ENCODE assay signal across 26 cellular contexts in the genomic region with DNA sequence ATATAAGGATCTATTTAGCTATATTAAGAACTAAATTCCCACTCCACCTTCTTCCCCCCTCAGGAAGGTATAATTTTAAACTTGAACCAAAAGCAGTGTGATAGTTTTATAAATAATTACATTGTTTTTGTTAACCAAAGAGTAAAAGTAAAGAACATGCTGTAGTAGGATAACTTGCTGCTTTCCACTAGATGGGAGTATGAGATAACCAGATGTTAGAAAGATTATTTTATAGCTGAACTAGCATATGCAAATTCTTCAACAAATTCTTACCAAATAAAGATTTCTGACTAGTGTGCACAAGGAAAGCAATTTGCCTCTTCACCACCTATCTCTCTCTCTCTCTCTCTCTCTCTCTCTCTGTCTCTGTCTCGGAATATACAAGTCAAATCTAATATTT. TPM values are rescaled to one million over a fixed set of nuclear protein-coding genes. Genes with fewer than 3 reads are reported as not detected.
A peak's percentile ranks its signal among the peaks of the same experiment; 100 is the strongest.
DNase-seq lines count a peak whose midpoint lies in the region; ATAC-seq, FAIRE-seq and TF ChIP-seq lines count a peak whose summit lies in the region.
"Had no signal": no experiment of that assay in that cellular context is flagged by ENCODE, and none has a peak within 500 bp of the region (broad histone marks: within the 10 kb centered on the region; RNA-seq: fewer than 3 reads in every experiment).

No MANE protein-coding gene starts in this region.

- H3K4me1 ChIP-seq in A549 = peaks cover 10% of the 10 kb centered on the region
- H3K4me1 ChIP-seq in adipocyte (ENCODE audit: control insufficient read depth, insufficient read depth, low read length) = peaks cover 6% of the 10 kb centered on the region
- peaks cover 42% of the 10 kb centered on the region for H3K4me1 ChIP-seq in muscle layer of colon (ENCODE audit: insufficient read depth, low read length)

- H3K9me3 ChIP-seq in A549 = peaks cover 14% of the 10 kb centered on the region
- no peaks in the 10 kb centered on the region for H3K9me3 ChIP-seq in adipocyte (ENCODE audit: control insufficient read depth, low read length)
- H3K9me3 ChIP-seq in muscle layer of colon (ENCODE audit: low read length) = no peaks in the 10 kb centered on the region
- H3K9me3 ChIP-seq: pancreas had no signal

- H3K4me3 ChIP-seq in A549 (no peak overlapping the region), adipocyte (ENCODE audit: low read length) (no peak overlapping the region), muscle layer of colon (ENCODE audit: low read depth in 1 of 2, low read length in 2 of 2) (no peak overlapping the region)
- H3K4me3 ChIP-seq: lung, pancreas had no signal

- H3K27ac ChIP-seq in A549 = no peak overlapping the region
- peak overlapping the region; percentile 27 for H3K27ac ChIP-seq in muscle layer of colon (ENCODE audit: low read depth, low read length)
- H3K27ac ChIP-seq: pancreas had no signal

- H3K9ac ChIP-seq in adipocyte (ENCODE audit: low read length) = no peak overlapping the region
- no peak overlapping the region for H3K9ac ChIP-seq in muscle layer of colon (ENCODE audit: low read length)

- DNase-seq in A549 (ENCODE audit: low read depth in 1 of 2, low spot score in 1 of 2) (no peak), GM03348 (ENCODE audit: low spot score) (peak; percentile 33), adipocyte (ENCODE audit: low read depth) (peak; percentile 52), HEK293T (ENCODE audit: extremely low spot score) (no peak)
- no peak for DNase-seq in T-helper 2 cell treated with Interferon-gamma antibody and Interleukin-4, amounts not matched to agents 5 μg/mL and 100 μg/mL, for 36 hours (ENCODE audit: low spot score)
- DNase-seq: activated CD4-positive, alpha-beta T cell treated with anti-CD3 and anti-CD28 coated beads, Interleukin-2, amount 50 U/mL, for 4 hours; activated gamma-delta T cell treated with Interleukin-2 at 50 U/mL for 16 hours; activated T-cell treated with anti-CD3 and anti-CD28 coated beads for 4 hours; anterior cingulate cortex; CD4-positive, CD25-positive, alpha-beta regulatory T cell; GOT3; hypothalamus; islet precursor cell; Karpas-422; naive B cell; NCI-H1092 treated with DMSO at 0.1 percent for 48 hours; NCI-H524 treated with DMSO at 0.1 percent for 48 hours; pancreas; stimulated activated naive CD4-positive, alpha-beta T cell treated with Interleukin-2 at 50 U/mL for 16 hours; T-helper 1 cell had no signal

- ATAC-seq in A549 = 0 out of 6 replicates have a peak, but pooled peaks of 1 of the 2 experiments have one; percentile 38
- no peak for ATAC-seq in GM21825 (IDR thresholded peaks at IDR 0.05; ENCODE audit: unreplicated experiment)
- no peak for ATAC-seq in HG02642 (IDR thresholded peaks at IDR 0.05; ENCODE audit: poor library complexity, unreplicated experiment)
- ATAC-seq: pancreas had no signal

- peak; percentile 35 to 53; a peak in 3 of 5 replicates for TF ChIP-seq RAD21 in A549 (conservative IDR thresholded peaks at IDR 0.05 in 1 of 2, IDR thresholded peaks at IDR 0.05 in 1 of 2)

- H3K4me1 Mint-ChIP-seq in T-helper 2 cell treated with Interferon-gamma antibody and Interleukin-4, amounts not matched to agents 5 μg/mL and 100 μg/mL, for 36 hours (ENCODE audit: low read depth) = peaks cover 11% of the 10 kb centered on the region

- CTCF ChIA-PET in A549 (lab: Yijun Ruan, JAX) (interaction anchor here (0.8 to 16.2 kb wide), 8 partner anchors 9 to 350 kb away, joined by 3 to 385 read pairs (median 4); a partner anchor contains a TSS), HEK293T (lab: Yijun Ruan, JAX) (no interaction called here)

- no peak overlapping the region for H3K27ac Mint-ChIP-seq in T-helper 2 cell treated with Interferon-gamma antibody and Interleukin-4, amounts not matched to agents 5 μg/mL and 100 μg/mL, for 36 hours
- H3K27ac Mint-ChIP-seq: type B pancreatic cell had no signal

- peaks cover 12% of the 10 kb centered on the region for H3K9me3 Mint-ChIP-seq in T-helper 2 cell treated with Interferon-gamma antibody and Interleukin-4, amounts not matched to agents 5 μg/mL and 100 μg/mL, for 36 hours

- peaks cover 68% of the 10 kb centered on the region for H3K36me3 Mint-ChIP-seq in T-helper 2 cell treated with Interferon-gamma antibody and Interleukin-4, amounts not matched to agents 5 μg/mL and 100 μg/mL, for 36 hours (ENCODE audit: low read depth)

- TF ChIP-seq EP300 in A549 (IDR thresholded peaks at IDR 0.05) = no peak

- no peaks in the 10 kb centered on the region for H3K27me3 Mint-ChIP-seq in T-helper 2 cell treated with Interferon-gamma antibody and Interleukin-4, amounts not matched to agents 5 μg/mL and 100 μg/mL, for 36 hours (ENCODE audit: low read depth)
- H3K27me3 Mint-ChIP-seq: CD4-positive, CD25-positive, alpha-beta regulatory T cell; naive B cell; type B pancreatic cell had no signal

- WGBS in A549 (ENCODE audit: missing lambda C conversion rate) = 87% methylated on average over 1 of the region's 1 CpG

- no peak for TF ChIP-seq POLR2A in A549 (IDR thresholded peaks at IDR 0.05; ENCODE audit: low read length)

- H3K4me3 Mint-ChIP-seq in T-helper 2 cell treated with Interferon-gamma antibody and Interleukin-4, amounts not matched to agents 5 μg/mL and 100 μg/mL, for 36 hours = no peak overlapping the region
- H3K4me3 Mint-ChIP-seq: naive B cell, type B pancreatic cell had no signal

- H3K27me3 ChIP-seq in adipocyte (replicated peaks; ENCODE audit: control insufficient read depth, insufficient read depth, low read length) (no peaks in the 10 kb centered on the region), muscle layer of colon (ENCODE audit: control insufficient read depth in 1 of 2, insufficient read depth in 2 of 2, low read length in 2 of 2) (no peaks in the 10 kb centered on the region)
- H3K27me3 ChIP-seq: pancreas had no signal

- POLR2A ChIA-PET in A549 (lab: Yijun Ruan, JAX) (no interaction called here), HEK293T (lab: Yijun Ruan, JAX) (no interaction called here)

- FAIRE-seq in A549 (lab: Jason Lieb, UNC) = no peak
- FAIRE-seq: HTR-8/SVneo, pancreas had no signal

- H3K4me2 ChIP-seq in A549 = no peak overlapping the region

- peak; percentile 29; the same call in 2 of the 3 replicates for TF ChIP-seq CTCF in A549 (IDR thresholded peaks at IDR 0.05)

- H3K36me3 ChIP-seq in adipocyte (ENCODE audit: control insufficient read depth, insufficient read depth, low read length, severe bottlenecking) (no peaks in the 10 kb centered on the region), muscle layer of colon (ENCODE audit: insufficient read depth, low read length) (no peaks in the 10 kb centered on the region)
- H3K36me3 ChIP-seq: pancreas had no signal

TF ChIP-seq in A549, 52 proteins besides CTCF, POLR2A, EP300 and RAD21:
- TF ChIP-seq SMC3 (IDR thresholded peaks at IDR 0.05) (peak; percentile 13; the same call in 1 of the 3 replicates), ZNF302 (CRISPR knock-in tag; IDR thresholded peaks at IDR 0.05) (no peak)

TF ChIP-seq in HEK293T, 16 proteins besides CTCF, POLR2A, EP300 and RAD21:
- TF ChIP-seq ARNT (IDR thresholded peaks at IDR 0.05) = no peak
- TF ChIP-seq, protein P1, sequence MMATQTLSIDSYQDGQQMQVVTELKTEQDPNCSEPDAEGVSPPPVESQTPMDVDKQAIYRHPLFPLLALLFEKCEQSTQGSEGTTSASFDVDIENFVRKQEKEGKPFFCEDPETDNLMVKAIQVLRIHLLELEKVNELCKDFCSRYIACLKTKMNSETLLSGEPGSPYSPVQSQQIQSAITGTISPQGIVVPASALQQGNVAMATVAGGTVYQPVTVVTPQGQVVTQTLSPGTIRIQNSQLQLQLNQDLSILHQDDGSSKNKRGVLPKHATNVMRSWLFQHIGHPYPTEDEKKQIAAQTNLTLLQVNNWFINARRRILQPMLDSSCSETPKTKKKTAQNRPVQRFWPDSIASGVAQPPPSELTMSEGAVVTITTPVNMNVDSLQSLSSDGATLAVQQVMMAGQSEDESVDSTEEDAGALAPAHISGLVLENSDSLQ (IDR thresholded peaks at IDR 0.05) = no peak
- TF ChIP-seq L3MBTL2 (conservative IDR thresholded peaks at IDR 0.05) = no peak
- TF ChIP-seq NFRKB (IDR thresholded peaks at IDR 0.05) = no peak
- TF ChIP-seq FOXA1 (IDR thresholded peaks at IDR 0.05) = no peak
- no peak for TF ChIP-seq HDGF (IDR thresholded peaks at IDR 0.05; ENCODE audit: borderline replicate concordance)
- TF ChIP-seq ZNF384 (IDR thresholded peaks at IDR 0.05) = no peak
- TF ChIP-seq TARDBP (IDR thresholded peaks at IDR 0.05) = no peak
- no peak for TF ChIP-seq SUZ12 (IDR thresholded peaks at IDR 0.05)
- TF ChIP-seq BHLHE40 (IDR thresholded peaks at IDR 0.05; ENCODE audit: borderline replicate concordance) = no peak
TF ChIP-seq in HEK293T: peak in this region for 0.

RNA-seq across cellular contexts. Expression of a gene that starts 31.8 kb away (rescaled TPM):
- polyA plus RNA-seq in A549 (2011; rRNA removed) = 127 and 134 TPM in 2 replicates
- 33.6 and 33.9 TPM in 2 replicates for polyA plus RNA-seq in A549 (2012; cell fraction: cytosol; rRNA removed)
- polyA plus RNA-seq in A549 (2012; cell fraction: nucleus; rRNA removed) = 45.5 and 65.3 TPM in 2 replicates
- polyA plus RNA-seq in A549 (2017; fragmentation: RNase III; extraction: RNeasy Plus Mini Kit Qiagen cat#74134 plus additional on column Dnase treatment) = 43.0 to 46.6 TPM (median 45.9 TPM) in 3 replicates
- polyA minus RNA-seq in A549 (2011; rRNA and poly(A)+ RNA removed) = 74.8 and 76.6 TPM in 2 replicates

Comparison
In these comparisons a context has a peak if more than half of its experiments do, and no peak if none do; other contexts are left out.
1. DNase-seq: peak in GM03348 (single experiment) and adipocyte (single experiment); none in A549 (0 of 2), T-helper 2 cell treated with Interferon-gamma antibody and Interleukin-4, amounts not matched to agents 5 μg/mL and 100 μg/mL, for 36 hours (single experiment) and HEK293T (single experiment).